22 cellular contexts compared by ENCODE assay signal in genomic region chr1:188906921-188907641, GRCh38.
"Had no signal": no experiment of that assay in that cellular context is flagged by ENCODE, and none has a peak within 500 bp of the region (broad histone marks: within the 10 kb centered on the region; RNA-seq: fewer than 3 reads in every experiment).

No MANE protein-coding gene starts in this region.

- H3K4me3 Mint-ChIP-seq: effector memory CD8-positive, alpha-beta T cell; immature natural killer cell; memory B cell; natural killer cell; neural crest cell; stimulated activated naive B cell treated with anti-CD40 and anti-IgM and Interleukin-4, amounts not matched to agents 10 μg/mL and 1 μg/mL and 100 μg/mL, for 72 hours; stimulated activated naive CD8-positive, alpha-beta T cell treated with anti-CD3 and anti-CD28 coated beads, Interleukin-15, Interleukin-2, amounts not matched to agents 100 ng/mL and 50 ng/mL, for 24 hours had no signal

- H3K9me3 ChIP-seq: psoas muscle, suprapubic skin, transverse colon had no signal

- H3K9me3 Mint-ChIP-seq: neural crest cell had no signal

- H3K27me3 ChIP-seq: suprapubic skin, transverse colon had no signal

- H3K36me3 Mint-ChIP-seq: immature natural killer cell; memory B cell; natural killer cell; stimulated activated naive B cell treated with anti-CD40 and anti-IgM and Interleukin-4, amounts not matched to agents 10 μg/mL and 1 μg/mL and 100 μg/mL, for 72 hours had no signal

- DNase-seq: cortex of kidney; effector memory CD8-positive, alpha-beta T cell; hypothalamus; immature natural killer cell; natural killer cell; nucleus accumbens; psoas muscle; right cardiac atrium; small intestine; stimulated activated CD4-positive, alpha-beta T cell treated with anti-CD3 and anti-CD28 coated beads, Interleukin-15, amount 100 ng/mL, for 24 hours; stimulated activated CD4-positive, alpha-beta T cell treated with anti-CD3 and anti-CD28 coated beads, Interleukin-2, amount 100 ng/mL, for 48 hours; stimulated activated naive B cell treated with anti-CD40 and anti-IgM and Interleukin-4, amounts not matched to agents 10 μg/mL and 1 μg/mL and 100 μg/mL, for 72 hours; transverse colon had no signal

- H3K27me3 Mint-ChIP-seq: effector memory CD8-positive, alpha-beta T cell; memory B cell; stimulated activated naive B cell treated with anti-CD40 and anti-IgM and Interleukin-4, amounts not matched to agents 10 μg/mL and 1 μg/mL and 100 μg/mL, for 72 hours; stimulated activated naive CD8-positive, alpha-beta T cell treated with anti-CD3 and anti-CD28 coated beads, Interleukin-15, Interleukin-2, amounts not matched to agents 100 ng/mL and 50 ng/mL, for 24 hours had no signal

- H3K4me1 Mint-ChIP-seq: immature natural killer cell; memory B cell; natural killer cell; neural crest cell; stimulated activated naive B cell treated with anti-CD40 and anti-IgM and Interleukin-4, amounts not matched to agents 10 μg/mL and 1 μg/mL and 100 μg/mL, for 72 hours had no signal

- FAIRE-seq: endometrium, frontal cortex, keratinocyte had no signal

- H3K4me3 ChIP-seq: lung, psoas muscle, suprapubic skin, transverse colon had no signal

- H3K27ac ChIP-seq: psoas muscle, suprapubic skin, transverse colon had no signal

- H3K4me1 ChIP-seq: psoas muscle, suprapubic skin, transverse colon had no signal

- ATAC-seq: effector memory CD8-positive, alpha-beta T cell; left lobe of liver; natural killer cell; psoas muscle; right cardiac atrium; stimulated activated naive B cell treated with anti-CD40 and anti-IgM and Interleukin-4, amounts not matched to agents 10 μg/mL and 1 μg/mL and 100 μg/mL, for 72 hours had no signal

- H3K36me3 ChIP-seq: suprapubic skin, transverse colon had no signal

- H3K27ac Mint-ChIP-seq: effector memory CD8-positive, alpha-beta T cell; immature natural killer cell; memory B cell; natural killer cell; stimulated activated naive B cell treated with anti-CD40 and anti-IgM and Interleukin-4, amounts not matched to agents 10 μg/mL and 1 μg/mL and 100 μg/mL, for 72 hours; stimulated activated naive CD8-positive, alpha-beta T cell treated with anti-CD3 and anti-CD28 coated beads, Interleukin-15, Interleukin-2, amounts not matched to agents 100 ng/mL and 50 ng/mL, for 24 hours had no signal
